1 cellular context compared by ENCODE assay signal in the genomic region with DNA sequence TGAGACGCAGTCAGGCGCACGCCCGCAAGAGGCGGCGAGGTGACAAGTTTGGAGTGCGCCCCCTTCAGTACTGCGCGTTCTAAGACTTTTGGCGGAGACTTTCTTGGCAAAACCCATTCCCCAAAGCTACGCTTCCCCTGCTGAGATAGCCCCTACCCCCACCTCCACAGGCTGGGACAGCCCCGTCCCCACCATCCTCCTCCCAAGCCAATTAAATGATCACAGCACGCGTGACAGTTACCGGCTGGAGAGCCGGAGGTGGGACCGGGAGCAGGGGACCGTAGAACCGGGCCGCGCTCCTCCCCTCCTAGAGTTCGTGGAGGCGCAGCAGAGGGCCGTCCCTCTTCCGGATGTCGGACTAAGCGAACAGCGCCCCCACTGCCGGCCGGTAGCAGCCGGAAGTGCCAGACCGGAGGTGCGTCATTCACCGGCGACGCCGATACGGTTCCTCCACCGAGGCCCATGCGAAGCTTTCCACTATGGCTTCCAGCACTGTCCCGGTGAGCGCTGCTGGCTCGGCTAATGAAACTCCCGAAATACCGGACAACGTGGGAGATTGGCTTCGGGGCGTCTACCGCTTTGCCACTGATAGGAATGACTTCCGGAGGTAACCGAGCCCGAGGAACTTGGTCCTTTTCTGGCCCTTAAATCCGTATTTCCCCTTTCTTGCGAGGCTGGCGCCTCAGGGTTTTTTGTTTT.
TF ChIP-seq lines count a peak whose summit lies in the region.

A gene (plus strand): TSS at position 476 of the 699 bp plus-strand sequence. CDS start 4 bp downstream, at position 480.

TF ChIP-seq in HepG2, 621 proteins besides CTCF, POLR2A, EP300 and RAD21 (continued from another document and continues in another):
- TF ChIP-seq, protein P1, sequence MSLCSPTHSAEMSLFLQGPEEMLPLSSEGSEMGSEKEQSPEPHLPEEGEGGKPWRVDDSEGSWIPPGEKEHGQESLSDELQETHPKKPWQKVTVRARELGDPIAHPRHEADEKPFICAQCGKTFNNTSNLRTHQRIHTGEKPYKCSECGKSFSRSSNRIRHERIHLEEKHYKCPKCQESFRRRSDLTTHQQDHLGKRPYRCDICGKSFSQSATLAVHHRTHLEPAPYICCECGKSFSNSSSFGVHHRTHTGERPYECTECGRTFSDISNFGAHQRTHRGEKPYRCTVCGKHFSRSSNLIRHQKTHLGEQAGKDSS (CRISPR knock-in tag; IDR thresholded peaks at IDR 0.05; ENCODE audit: borderline replicate concordance, low read depth) = peak; percentile 81; the same call in 1 of the 2 replicates
- TF ChIP-seq FIP1L1 (IDR thresholded peaks at IDR 0.05; ENCODE audit: borderline replicate concordance, insufficient read depth, low read depth, low read length) (0 out of 2 replicates have a peak, but pooled peaks have one; percentile 20), CCDC6 (CRISPR knock-in tag; IDR thresholded peaks at IDR 0.05) (peak; percentile 71; the same call in 1 of the 2 replicates), RBM22 (optimal IDR thresholded peaks at IDR 0.05; ENCODE audit: low read length) (peak; percentile 89), PCBP1 (IDR thresholded peaks at IDR 0.05; ENCODE audit: borderline replicate concordance, low read depth, low read length) (peak; percentile 83; the same call in 1 of the 2 replicates), MEF2D (CRISPR knock-in tag; IDR thresholded peaks at IDR 0.05) (peak; percentile 79; the same call in 1 of the 2 replicates), MAZ (IDR thresholded peaks at IDR 0.05; ENCODE audit: borderline replicate concordance, low read depth, low read length) (peak; percentile 85), MAZ (CRISPR knock-in tag; IDR thresholded peaks at IDR 0.05; ENCODE audit: low read depth) (peak; percentile 97), MED1 (CRISPR knock-in tag; IDR thresholded peaks at IDR 0.05) (peak; percentile 91), SUZ12 (IDR thresholded peaks at IDR 0.05; ENCODE audit: low read depth, low read length) (no peak), ZNF720 (CRISPR knock-in tag; IDR thresholded peaks at IDR 0.05) (0 out of 2 replicates have a peak, but pooled peaks have one; percentile 12), ZNF878 (CRISPR knock-in tag; IDR thresholded peaks at IDR 0.05) (no peak), CBX2 (IDR thresholded peaks at IDR 0.05; ENCODE audit: low read depth, low read length) (no peak), CBX2 (CRISPR knock-in tag; IDR thresholded peaks at IDR 0.05; ENCODE audit: low read depth) (peak; percentile 92; the same call in 1 of the 2 replicates), NR2F1 (CRISPR knock-in tag; IDR thresholded peaks at IDR 0.05) (no peak), SSRP1 (CRISPR knock-in tag; IDR thresholded peaks at IDR 0.05) (no peak; the same call in 1 of the 2 replicates), XBP1 (CRISPR knock-in tag; IDR thresholded peaks at IDR 0.05) (0 out of 2 replicates have a peak, but pooled peaks have one; percentile 76), ZNF263 (CRISPR knock-in tag; IDR thresholded peaks at IDR 0.05) (peak; percentile 76), SIX4 (CRISPR knock-in tag; IDR thresholded peaks at IDR 0.05) (peak; percentile 78; the same call in 1 of the 2 replicates), MAF1 (CRISPR knock-in tag; IDR thresholded peaks at IDR 0.05; ENCODE audit: borderline replicate concordance) (0 out of 2 replicates have a peak, but pooled peaks have one; percentile 16), SIN3B (IDR thresholded peaks at IDR 0.05; ENCODE audit: low read length) (peak; percentile 97), HOXD1 (CRISPR knock-in tag; IDR thresholded peaks at IDR 0.05) (peak; percentile 62; the same call in 1 of the 2 replicates), ZNF136 (CRISPR knock-in tag; IDR thresholded peaks at IDR 0.05; ENCODE audit: low read depth) (no peak), ZNF879 (CRISPR knock-in tag; IDR thresholded peaks at IDR 0.05) (no peak), CENPX (CRISPR knock-in tag; IDR thresholded peaks at IDR 0.05) (no peak), ZFYVE20 (CRISPR knock-in tag; IDR thresholded peaks at IDR 0.05; ENCODE audit: borderline replicate concordance, low read depth) (0 out of 2 replicates have a peak, but pooled peaks have one; percentile 39), CAMTA2 (CRISPR knock-in tag; IDR thresholded peaks at IDR 0.05; ENCODE audit: borderline replicate concordance) (no peak), ATM (IDR thresholded peaks at IDR 0.05; ENCODE audit: borderline replicate concordance) (no peak), ZSCAN9 (CRISPR knock-in tag; IDR thresholded peaks at IDR 0.05; ENCODE audit: borderline replicate concordance) (peak; percentile 55; the same call in 1 of the 2 replicates), ZNF274 (CRISPR knock-in tag; IDR thresholded peaks at IDR 0.05) (no peak), TAF1 (CRISPR knock-in tag; IDR thresholded peaks at IDR 0.05) (peak; percentile 96), ZNF557 (CRISPR knock-in tag; IDR thresholded peaks at IDR 0.05) (no peak; the same call in 1 of the 2 replicates), CBX1 (IDR thresholded peaks at IDR 0.05; ENCODE audit: low read depth) (peak; percentile 94), JARID2 (CRISPR knock-in tag; IDR thresholded peaks at IDR 0.05; ENCODE audit: insufficient replicate concordance) (no peak)
- TF ChIP-seq, protein P2, sequence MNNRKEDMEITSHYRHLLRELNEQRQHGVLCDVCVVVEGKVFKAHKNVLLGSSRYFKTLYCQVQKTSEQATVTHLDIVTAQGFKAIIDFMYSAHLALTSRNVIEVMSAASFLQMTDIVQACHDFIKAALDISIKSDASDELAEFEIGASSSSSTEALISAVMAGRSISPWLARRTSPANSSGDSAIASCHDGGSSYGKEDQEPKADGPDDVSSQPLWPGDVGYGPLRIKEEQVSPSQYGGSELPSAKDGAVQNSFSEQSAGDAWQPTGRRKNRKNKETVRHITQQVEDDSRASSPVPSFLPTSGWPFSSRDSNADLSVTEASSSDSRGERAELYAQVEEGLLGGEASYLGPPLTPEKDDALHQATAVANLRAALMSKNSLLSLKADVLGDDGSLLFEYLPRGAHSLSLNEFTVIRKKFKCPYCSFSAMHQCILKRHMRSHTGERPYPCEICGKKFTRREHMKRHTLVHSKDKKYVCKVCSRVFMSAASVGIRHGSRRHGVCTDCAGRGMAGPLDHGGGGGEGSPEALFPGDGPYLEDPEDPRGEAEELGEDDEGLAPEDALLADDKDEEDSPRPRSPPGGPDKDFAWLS (CRISPR knock-in tag; IDR thresholded peaks at IDR 0.05; ENCODE audit: borderline replicate concordance) = no peak
- TF ChIP-seq, protein P3, sequence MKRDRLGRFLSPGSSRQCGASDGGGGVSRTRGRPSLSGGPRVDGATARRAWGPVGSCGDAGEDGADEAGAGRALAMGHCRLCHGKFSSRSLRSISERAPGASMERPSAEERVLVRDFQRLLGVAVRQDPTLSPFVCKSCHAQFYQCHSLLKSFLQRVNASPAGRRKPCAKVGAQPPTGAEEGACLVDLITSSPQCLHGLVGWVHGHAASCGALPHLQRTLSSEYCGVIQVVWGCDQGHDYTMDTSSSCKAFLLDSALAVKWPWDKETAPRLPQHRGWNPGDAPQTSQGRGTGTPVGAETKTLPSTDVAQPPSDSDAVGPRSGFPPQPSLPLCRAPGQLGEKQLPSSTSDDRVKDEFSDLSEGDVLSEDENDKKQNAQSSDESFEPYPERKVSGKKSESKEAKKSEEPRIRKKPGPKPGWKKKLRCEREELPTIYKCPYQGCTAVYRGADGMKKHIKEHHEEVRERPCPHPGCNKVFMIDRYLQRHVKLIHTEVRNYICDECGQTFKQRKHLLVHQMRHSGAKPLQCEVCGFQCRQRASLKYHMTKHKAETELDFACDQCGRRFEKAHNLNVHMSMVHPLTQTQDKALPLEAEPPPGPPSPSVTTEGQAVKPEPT (CRISPR knock-in tag; IDR thresholded peaks at IDR 0.05; ENCODE audit: low read depth) = no peak; the same call in 1 of the 2 replicates
- TF ChIP-seq, protein P4, sequence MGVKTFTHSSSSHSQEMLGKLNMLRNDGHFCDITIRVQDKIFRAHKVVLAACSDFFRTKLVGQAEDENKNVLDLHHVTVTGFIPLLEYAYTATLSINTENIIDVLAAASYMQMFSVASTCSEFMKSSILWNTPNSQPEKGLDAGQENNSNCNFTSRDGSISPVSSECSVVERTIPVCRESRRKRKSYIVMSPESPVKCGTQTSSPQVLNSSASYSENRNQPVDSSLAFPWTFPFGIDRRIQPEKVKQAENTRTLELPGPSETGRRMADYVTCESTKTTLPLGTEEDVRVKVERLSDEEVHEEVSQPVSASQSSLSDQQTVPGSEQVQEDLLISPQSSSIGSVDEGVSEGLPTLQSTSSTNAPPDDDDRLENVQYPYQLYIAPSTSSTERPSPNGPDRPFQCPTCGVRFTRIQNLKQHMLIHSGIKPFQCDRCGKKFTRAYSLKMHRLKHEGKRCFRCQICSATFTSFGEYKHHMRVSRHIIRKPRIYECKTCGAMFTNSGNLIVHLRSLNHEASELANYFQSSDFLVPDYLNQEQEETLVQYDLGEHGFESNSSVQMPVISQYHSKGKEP (CRISPR knock-in tag; IDR thresholded peaks at IDR 0.05) = peak; percentile 59; the same call in 1 of the 2 replicates
- TF ChIP-seq, protein P5, sequence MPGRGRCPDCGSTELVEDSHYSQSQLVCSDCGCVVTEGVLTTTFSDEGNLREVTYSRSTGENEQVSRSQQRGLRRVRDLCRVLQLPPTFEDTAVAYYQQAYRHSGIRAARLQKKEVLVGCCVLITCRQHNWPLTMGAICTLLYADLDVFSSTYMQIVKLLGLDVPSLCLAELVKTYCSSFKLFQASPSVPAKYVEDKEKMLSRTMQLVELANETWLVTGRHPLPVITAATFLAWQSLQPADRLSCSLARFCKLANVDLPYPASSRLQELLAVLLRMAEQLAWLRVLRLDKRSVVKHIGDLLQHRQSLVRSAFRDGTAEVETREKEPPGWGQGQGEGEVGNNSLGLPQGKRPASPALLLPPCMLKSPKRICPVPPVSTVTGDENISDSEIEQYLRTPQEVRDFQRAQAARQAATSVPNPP (CRISPR knock-in tag; IDR thresholded peaks at IDR 0.05) = peak; percentile 80
- TF ChIP-seq, protein P6, sequence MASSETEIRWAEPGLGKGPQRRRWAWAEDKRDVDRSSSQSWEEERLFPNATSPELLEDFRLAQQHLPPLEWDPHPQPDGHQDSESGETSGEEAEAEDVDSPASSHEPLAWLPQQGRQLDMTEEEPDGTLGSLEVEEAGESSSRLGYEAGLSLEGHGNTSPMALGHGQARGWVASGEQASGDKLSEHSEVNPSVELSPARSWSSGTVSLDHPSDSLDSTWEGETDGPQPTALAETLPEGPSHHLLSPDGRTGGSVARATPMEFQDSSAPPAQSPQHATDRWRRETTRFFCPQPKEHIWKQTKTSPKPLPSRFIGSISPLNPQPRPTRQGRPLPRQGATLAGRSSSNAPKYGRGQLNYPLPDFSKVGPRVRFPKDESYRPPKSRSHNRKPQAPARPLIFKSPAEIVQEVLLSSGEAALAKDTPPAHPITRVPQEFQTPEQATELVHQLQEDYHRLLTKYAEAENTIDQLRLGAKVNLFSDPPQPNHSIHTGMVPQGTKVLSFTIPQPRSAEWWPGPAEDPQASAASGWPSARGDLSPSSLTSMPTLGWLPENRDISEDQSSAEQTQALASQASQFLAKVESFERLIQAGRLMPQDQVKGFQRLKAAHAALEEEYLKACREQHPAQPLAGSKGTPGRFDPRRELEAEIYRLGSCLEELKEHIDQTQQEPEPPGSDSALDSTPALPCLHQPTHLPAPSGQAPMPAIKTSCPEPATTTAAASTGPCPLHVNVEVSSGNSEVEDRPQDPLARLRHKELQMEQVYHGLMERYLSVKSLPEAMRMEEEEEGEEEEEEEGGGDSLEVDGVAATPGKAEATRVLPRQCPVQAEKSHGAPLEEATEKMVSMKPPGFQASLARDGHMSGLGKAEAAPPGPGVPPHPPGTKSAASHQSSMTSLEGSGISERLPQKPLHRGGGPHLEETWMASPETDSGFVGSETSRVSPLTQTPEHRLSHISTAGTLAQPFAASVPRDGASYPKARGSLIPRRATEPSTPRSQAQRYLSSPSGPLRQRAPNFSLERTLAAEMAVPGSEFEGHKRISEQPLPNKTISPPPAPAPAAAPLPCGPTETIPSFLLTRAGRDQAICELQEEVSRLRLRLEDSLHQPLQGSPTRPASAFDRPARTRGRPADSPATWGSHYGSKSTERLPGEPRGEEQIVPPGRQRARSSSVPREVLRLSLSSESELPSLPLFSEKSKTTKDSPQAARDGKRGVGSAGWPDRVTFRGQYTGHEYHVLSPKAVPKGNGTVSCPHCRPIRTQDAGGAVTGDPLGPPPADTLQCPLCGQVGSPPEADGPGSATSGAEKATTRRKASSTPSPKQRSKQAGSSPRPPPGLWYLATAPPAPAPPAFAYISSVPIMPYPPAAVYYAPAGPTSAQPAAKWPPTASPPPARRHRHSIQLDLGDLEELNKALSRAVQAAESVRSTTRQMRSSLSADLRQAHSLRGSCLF (CRISPR knock-in tag; IDR thresholded peaks at IDR 0.05; ENCODE audit: borderline replicate concordance) = no peak
- TF ChIP-seq, protein P7, sequence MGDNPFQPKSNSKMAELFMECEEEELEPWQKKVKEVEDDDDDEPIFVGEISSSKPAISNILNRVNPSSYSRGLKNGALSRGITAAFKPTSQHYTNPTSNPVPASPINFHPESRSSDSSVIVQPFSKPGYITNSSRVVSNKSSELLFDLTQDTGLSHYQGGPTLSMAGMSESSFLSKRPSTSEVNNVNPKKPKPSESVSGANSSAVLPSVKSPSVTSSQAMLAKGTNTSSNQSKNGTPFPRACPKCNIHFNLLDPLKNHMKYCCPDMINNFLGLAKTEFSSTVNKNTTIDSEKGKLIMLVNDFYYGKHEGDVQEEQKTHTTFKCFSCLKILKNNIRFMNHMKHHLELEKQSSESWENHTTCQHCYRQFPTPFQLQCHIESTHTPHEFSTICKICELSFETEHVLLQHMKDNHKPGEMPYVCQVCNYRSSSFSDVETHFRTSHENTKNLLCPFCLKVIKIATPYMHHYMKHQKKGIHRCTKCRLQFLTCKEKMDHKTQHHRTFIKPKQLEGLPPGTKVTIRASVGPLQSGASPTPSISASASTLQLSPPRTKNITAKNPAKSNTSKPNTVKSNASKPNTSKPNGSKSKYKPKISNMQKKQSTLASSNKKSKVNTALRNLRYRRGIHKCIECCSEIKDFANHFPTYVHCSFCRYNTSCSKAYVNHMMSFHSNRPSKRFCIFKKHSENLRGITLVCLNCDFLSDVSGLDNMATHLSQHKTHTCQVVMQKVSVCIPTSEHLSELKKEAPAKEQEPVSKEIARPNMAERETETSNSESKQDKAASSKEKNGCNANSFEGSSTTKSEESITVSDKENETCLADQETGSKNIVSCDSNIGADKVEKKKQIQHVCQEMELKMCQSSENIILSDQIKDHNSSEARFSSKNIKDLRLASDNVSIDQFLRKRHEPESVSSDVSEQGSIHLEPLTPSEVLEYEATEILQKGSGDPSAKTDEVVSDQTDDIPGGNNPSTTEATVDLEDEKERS (CRISPR knock-in tag; IDR thresholded peaks at IDR 0.05) = peak; percentile 81; the same call in 1 of the 2 replicates
- TF ChIP-seq, protein P8, sequence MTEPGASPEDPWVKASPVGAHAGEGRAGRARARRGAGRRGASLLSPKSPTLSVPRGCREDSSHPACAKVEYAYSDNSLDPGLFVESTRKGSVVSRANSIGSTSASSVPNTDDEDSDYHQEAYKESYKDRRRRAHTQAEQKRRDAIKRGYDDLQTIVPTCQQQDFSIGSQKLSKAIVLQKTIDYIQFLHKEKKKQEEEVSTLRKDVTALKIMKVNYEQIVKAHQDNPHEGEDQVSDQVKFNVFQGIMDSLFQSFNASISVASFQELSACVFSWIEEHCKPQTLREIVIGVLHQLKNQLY (CRISPR knock-in tag; IDR thresholded peaks at IDR 0.05) = no peak
- TF ChIP-seq, protein P9, sequence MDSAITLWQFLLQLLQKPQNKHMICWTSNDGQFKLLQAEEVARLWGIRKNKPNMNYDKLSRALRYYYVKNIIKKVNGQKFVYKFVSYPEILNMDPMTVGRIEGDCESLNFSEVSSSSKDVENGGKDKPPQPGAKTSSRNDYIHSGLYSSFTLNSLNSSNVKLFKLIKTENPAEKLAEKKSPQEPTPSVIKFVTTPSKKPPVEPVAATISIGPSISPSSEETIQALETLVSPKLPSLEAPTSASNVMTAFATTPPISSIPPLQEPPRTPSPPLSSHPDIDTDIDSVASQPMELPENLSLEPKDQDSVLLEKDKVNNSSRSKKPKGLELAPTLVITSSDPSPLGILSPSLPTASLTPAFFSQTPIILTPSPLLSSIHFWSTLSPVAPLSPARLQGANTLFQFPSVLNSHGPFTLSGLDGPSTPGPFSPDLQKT (CRISPR knock-in tag; IDR thresholded peaks at IDR 0.05; ENCODE audit: borderline replicate concordance) = no peak; the same call in 1 of the 2 replicates
